Comparison of ENCODE assay signal across 18 cellular contexts in the genomic region with DNA sequence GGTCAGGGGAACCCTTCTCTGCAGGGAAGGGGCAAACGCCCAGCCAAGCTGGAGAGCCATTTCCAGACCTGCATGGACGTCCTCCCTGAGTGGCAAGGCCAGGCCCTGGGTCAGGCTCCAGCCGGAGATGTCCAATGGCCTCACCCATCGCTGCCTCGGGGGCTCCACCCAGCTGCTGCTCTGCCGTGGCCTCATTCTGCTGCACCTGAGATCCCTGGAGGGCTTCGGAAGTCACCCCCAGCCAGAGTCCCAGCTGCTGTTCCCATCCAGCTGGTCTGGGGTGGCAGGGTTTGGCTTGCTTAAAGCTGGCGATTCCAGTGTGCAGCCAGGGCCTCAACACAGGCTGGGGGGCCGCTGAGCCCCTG.
DNase-seq lines count a peak whose midpoint lies in the region; ATAC-seq, FAIRE-seq and TF ChIP-seq lines count a peak whose summit lies in the region.
"Had no signal": no experiment of that assay in that cellular context is flagged by ENCODE, and none has a peak within 500 bp of the region (broad histone marks: within the 10 kb centered on the region; RNA-seq: fewer than 3 reads in every experiment).

No MANE protein-coding gene starts in this region.

- H3K56ac ChIP-seq in H1 (replicated peaks; ENCODE audit: insufficient read length, low read depth, low read length), result no peak overlapping the region

- no peak overlapping the region for H3K4me3 Mint-ChIP-seq in CD14-positive monocyte
- H3K4me3 Mint-ChIP-seq: stimulated activated effector memory CD8-positive, alpha-beta T cell treated with anti-CD3 and anti-CD28 coated beads, Interleukin-12 subunit alpha, Interleukin-12 subunit beta, amount 100 ng/mL, for 72 hours had no signal

- H4K8ac ChIP-seq in H1 (ENCODE audit: extremely low read depth, insufficient read depth, low read length), result peak overlapping the region; percentile 31; the same call in 1 of the 2 replicates

- H3K9ac ChIP-seq in H1 (replicated peaks in 1 of 4; ENCODE audit: extremely low read depth in 1 of 4, low read depth in 3 of 4, low read length in 3 of 4) (no peak overlapping the region), mucosa of rectum (ENCODE audit: low read depth in 1 of 2, low read length in 2 of 2) (peak overlapping the region; percentile 6 to 37)

- no peak overlapping the region for H3K14ac ChIP-seq in H1 (ENCODE audit: insufficient read length)

- H3K27me3 ChIP-seq in H1 (replicated peaks in 1 of 4; ENCODE audit: control insufficient read depth in 3 of 4, extremely low read depth in 1 of 4, insufficient read depth in 3 of 4, low read length in 3 of 4), result no peaks in the 10 kb centered on the region
- no peaks in the 10 kb centered on the region for H3K27me3 ChIP-seq in mucosa of rectum (ENCODE audit: control insufficient read depth in 2 of 2, insufficient read depth in 2 of 2, low read length in 2 of 2)
- H3K27me3 ChIP-seq: breast epithelium, thyroid gland had no signal

- TF ChIP-seq POLR2A in A549 (IDR thresholded peaks at IDR 0.05; ENCODE audit: low read length) (no peak), H1 (IDR thresholded peaks at IDR 0.05; ENCODE audit: control extremely low read depth in 1 of 2, low read depth in 2 of 2, low read length in 2 of 2) (no peak)

- no peaks in the 10 kb centered on the region for H3K79me1 ChIP-seq in H1 (ENCODE audit: low read depth, low read length)

- CTCF ChIA-PET in A549 (lab: Yijun Ruan, JAX), result interaction anchor here (1.0 to 8.3 kb wide), 7 partner anchors 21 to 193 kb away, joined by 3 to 113 read pairs (median 41); no protein-coding TSS in a partner anchor
- CTCF ChIA-PET in H1 (lab: Charles Lee; ENCODE audit: partially characterized antibody), result interaction anchor here (0.8 to 13.4 kb wide), 16 partner anchors 11 to 194 kb away, joined by 3 to 182 read pairs (median 38); no protein-coding TSS in a partner anchor

- no peak overlapping the region for H4K91ac ChIP-seq in H1 (replicated peaks; ENCODE audit: insufficient read length, low read length)

- peaks cover 2% of the 10 kb centered on the region for H3K4me1 Mint-ChIP-seq in CD14-positive monocyte

- H3K4me2 ChIP-seq in A549 (peak overlapping the region; percentile 85), H1 (ENCODE audit: insufficient read depth in 1 of 2, low read depth in 2 of 2, low read length in 2 of 2) (no peak overlapping the region)

- intact Hi-C loops in CD14-positive monocyte (cut with micrococcal nuclease), result loop anchor here in 1 of 2 donors (5.0 kb wide), 1 partner anchor 139 kb away; no protein-coding TSS in a partner anchor

- POLR2A ChIA-PET in A549 (lab: Yijun Ruan, JAX), result no interaction called here
- POLR2A ChIA-PET in H1 (lab: Charles Lee; ENCODE audit: partially characterized antibody), result interaction anchor here (0.9 to 1.2 kb wide), 3 partner anchors 177 to 235 kb away, joined by 3 read pairs; no protein-coding TSS in a partner anchor

- TF ChIP-seq CTCF in A549 (IDR thresholded peaks at IDR 0.05) (no peak), CD14-positive monocyte (IDR thresholded peaks at IDR 0.05) (no peak), H1 (IDR thresholded peaks at IDR 0.05; ENCODE audit: control extremely low read depth in 1 of 3, insufficient read depth in 1 of 3, low read depth in 1 of 3, low read length in 3 of 3) (no peak)

- no peak overlapping the region for H3K27ac Mint-ChIP-seq in CD14-positive monocyte
- H3K27ac Mint-ChIP-seq: stimulated activated effector memory CD8-positive, alpha-beta T cell treated with anti-CD3 and anti-CD28 coated beads, Interleukin-12 subunit alpha, Interleukin-12 subunit beta, amount 100 ng/mL, for 72 hours had no signal

- H4K20me1 ChIP-seq in H1 (replicated peaks in 1 of 2; ENCODE audit: control insufficient read depth in 1 of 2, insufficient read depth in 2 of 2, low read length in 2 of 2), result peaks cover 1 to 4% of the 10 kb centered on the region in 2 experiments

- H2BK5ac ChIP-seq in H1 (ENCODE audit: low read depth, low read length), result no peak overlapping the region

- TF ChIP-seq RAD21 in A549 (conservative IDR thresholded peaks at IDR 0.05 in 1 of 2, IDR thresholded peaks at IDR 0.05 in 1 of 2), result no peak
- TF ChIP-seq RAD21 in H1 (IDR thresholded peaks at IDR 0.05 in 1 of 2, conservative IDR thresholded peaks at IDR 0.05 in 1 of 2; ENCODE audit: low read depth in 2 of 2, low read length in 2 of 2), result no peak

- peak; percentile 7 to 16; a peak in 3 of 6 replicates for ATAC-seq in A549
- ATAC-seq in HG03439 (IDR thresholded peaks at IDR 0.05; ENCODE audit: unreplicated experiment), result no peak
- ATAC-seq: sciatic nerve; stimulated activated effector memory CD8-positive, alpha-beta T cell treated with anti-CD3 and anti-CD28 coated beads, Interleukin-12 subunit alpha, Interleukin-12 subunit beta, amount 100 ng/mL, for 72 hours had no signal

- peaks cover 10% of the 10 kb centered on the region; the same call in 1 of the 2 replicates for H3K23me2 ChIP-seq in H1 (ENCODE audit: low read depth, low read length)

- H3K4ac ChIP-seq in H1 (replicated peaks; ENCODE audit: insufficient read length, low read depth, low read length), result peak overlapping the region; percentile 74

- H2BK12ac ChIP-seq in H1 (ENCODE audit: low read depth, low read length), result no peak overlapping the region

- H3K79me2 ChIP-seq in H1 (ENCODE audit: control insufficient read depth in 1 of 2, insufficient read depth in 2 of 2, low read length in 2 of 2), result no peaks in the 10 kb centered on the region

- H3K4me3 ChIP-seq in A549 (no peak overlapping the region), H1 (ENCODE audit: extremely low read depth in 1 of 4, insufficient read depth in 2 of 4, low read depth in 3 of 4, low read length in 4 of 4) (no peak overlapping the region), mucosa of rectum (ENCODE audit: low read length in 2 of 2) (no peak overlapping the region)
- H3K4me3 ChIP-seq: breast epithelium, thyroid gland had no signal

- H2AFZ ChIP-seq in H1 (ENCODE audit: low read length), result no peak overlapping the region

- H2BK120ac ChIP-seq in H1 (replicated peaks; ENCODE audit: low read depth, low read length), result no peak overlapping the region

- no peak overlapping the region for H3K18ac ChIP-seq in H1 (ENCODE audit: extremely low read depth, low read length)

- H3K27me3 Mint-ChIP-seq in CD14-positive monocyte (ENCODE audit: low read depth in 3 of 3), result peaks cover 8 to 22% (median 12%) of the 10 kb centered on the region in 3 donors

- H3K9me3 ChIP-seq in A549, result no peaks in the 10 kb centered on the region
- H3K9me3 ChIP-seq in H1 (ENCODE audit: insufficient read depth in 2 of 2, low read depth in 1 of 2, low read length in 1 of 2), result no peaks in the 10 kb centered on the region; a peak in 1 of 4 replicates
- no peaks in the 10 kb centered on the region for H3K9me3 ChIP-seq in mucosa of rectum (ENCODE audit: control insufficient read depth in 2 of 2, low read length in 2 of 2)
- H3K9me3 ChIP-seq: breast epithelium, thyroid gland had no signal

- no peak overlapping the region for H2BK15ac ChIP-seq in H1 (ENCODE audit: low read length)

- H3K27ac ChIP-seq in A549, result peak overlapping the region; percentile 34 to 86; a peak in 5 of 6 replicates
- H3K27ac ChIP-seq in H1 (ENCODE audit: low read depth, low read length), result no peak overlapping the region
- peak overlapping the region; percentile 80 to 86 for H3K27ac ChIP-seq in mucosa of rectum (ENCODE audit: low read depth in 2 of 2, low read length in 2 of 2)
- H3K27ac ChIP-seq: breast epithelium, thyroid gland had no signal

- H3K4me1 ChIP-seq in A549, result peaks cover 27% of the 10 kb centered on the region
- H3K4me1 ChIP-seq in H1 (replicated peaks in 1 of 4; ENCODE audit: control insufficient read depth in 3 of 4, insufficient read depth in 4 of 4, low read length in 3 of 4), result peaks cover 0 to 20% (median 5%) of the 10 kb centered on the region in 4 experiments; a peak in 5 of 7 replicates
- peaks cover 21 to 42% of the 10 kb centered on the region in 2 donors for H3K4me1 ChIP-seq in mucosa of rectum (ENCODE audit: control insufficient read depth in 2 of 2, insufficient read depth in 2 of 2, low read length in 2 of 2)
- H3K4me1 ChIP-seq: breast epithelium had no signal

- peak overlapping the region; percentile 53; the same call in 1 of the 2 replicates for H2AK5ac ChIP-seq in H1 (ENCODE audit: low read depth, low read length)

- no peak for DNase-seq in A549 (ENCODE audit: low read depth in 1 of 2, low spot score in 1 of 2)
- peak; percentile 21 for DNase-seq in CD14-positive monocyte (ENCODE audit: low spot score)
- DNase-seq in H1 (ENCODE audit: low read depth in 1 of 2, low spot score in 2 of 2), result peak in 1 of 2 experiments; percentile 45
- no peak for DNase-seq in cortex of kidney (lab: John Stamatoyannopoulos, UW)
- DNase-seq in nucleus accumbens (lab: John Stamatoyannopoulos, UW), result no peak
- DNase-seq: activated T-cell treated with anti-CD3 and anti-CD28 coated beads, Interleukin-2, amount 50 U/mL, for 48 hours; NCI-H1930; NCI-H510A; occipital lobe had no signal

- H2BK20ac ChIP-seq in H1 (ENCODE audit: low read length), result no peak overlapping the region

- no peaks in the 10 kb centered on the region for H3K36me3 Mint-ChIP-seq in CD14-positive monocyte
- H3K36me3 Mint-ChIP-seq: stimulated activated effector memory CD8-positive, alpha-beta T cell treated with anti-CD3 and anti-CD28 coated beads, Interleukin-12 subunit alpha, Interleukin-12 subunit beta, amount 100 ng/mL, for 72 hours had no signal

- 55% methylated on average over 7 of the region's 9 CpGs for WGBS in A549 (ENCODE audit: missing lambda C conversion rate)
- WGBS in H1 (ENCODE audit: extremely low coverage in 1 of 2, insufficient coverage in 1 of 2, insufficient read length in 1 of 2, insufficient replicate concordance in 2 of 2, low coverage in 1 of 2, low lambda C conversion rate in 2 of 2, missing lambda C conversion rate in 1 of 2), 2 experiments, result 84% methylated on average over 9 of the region's 9 CpGs; no CpG with 5 or more reads in 1 of the 2 experiments

- no peak overlapping the region for H4K5ac ChIP-seq in H1 (ENCODE audit: insufficient read length, low read depth, low read length)

- H3K23ac ChIP-seq in H1 (ENCODE audit: insufficient read length), result no peak overlapping the region

- FAIRE-seq in A549 (lab: Jason Lieb, UNC) (no peak), H1 (lab: Jason Lieb, UNC) (no peak)
- FAIRE-seq: frontal cortex, GM18507, TTC549 had no signal

- no peak for TF ChIP-seq EP300 in A549 (IDR thresholded peaks at IDR 0.05)
- TF ChIP-seq EP300 in H1 (IDR thresholded peaks at IDR 0.05; ENCODE audit: borderline replicate concordance in 1 of 2, low read depth in 2 of 2, low read length in 2 of 2), result no peak

- H3K9me3 Mint-ChIP-seq in CD14-positive monocyte, result peaks cover 0 to 2% (median 0%) of the 10 kb centered on the region in 7 donors
- H3K9me3 Mint-ChIP-seq: stimulated activated effector memory CD8-positive, alpha-beta T cell treated with anti-CD3 and anti-CD28 coated beads, Interleukin-12 subunit alpha, Interleukin-12 subunit beta, amount 100 ng/mL, for 72 hours had no signal

- no peaks in the 10 kb centered on the region for H3K36me3 ChIP-seq in H1 (ENCODE audit: control insufficient read depth in 2 of 4, insufficient read depth in 4 of 4, low read length in 3 of 4)
- no peaks in the 10 kb centered on the region for H3K36me3 ChIP-seq in mucosa of rectum (ENCODE audit: control insufficient read depth in 2 of 2, insufficient read depth in 2 of 2, low read length in 2 of 2)
- H3K36me3 ChIP-seq: breast epithelium, thyroid gland had no signal

TF ChIP-seq in H1, 55 proteins besides CTCF, POLR2A, EP300 and RAD21 (continues in another document):
- no peak for TF ChIP-seq KDM1A (IDR thresholded peaks at IDR 0.05; ENCODE audit: borderline replicate concordance, low read length)

Comparison
In these comparisons a context has a peak if more than half of its experiments do, and no peak if none do; other contexts are left out.
1. H3K9ac ChIP-seq: peak in mucosa of rectum (2 of 2); none in H1 (0 of 4).